18 cellular contexts compared by ENCODE assay signal in genomic region chrX:69036674-69037573, GRCh38.
DNase-seq lines count a peak whose midpoint lies in the region; TF ChIP-seq lines count a peak whose summit lies in the region.
"Had no signal": no experiment of that assay in that cellular context is flagged by ENCODE, and none has a peak within 500 bp of the region (broad histone marks: within the 10 kb centered on the region; RNA-seq: fewer than 3 reads in every experiment).

No MANE protein-coding gene starts in this region.

- H4K20me1 ChIP-seq in neural progenitor cell (ENCODE audit: low read depth), result no peaks in the 10 kb centered on the region

- H3K9ac ChIP-seq in neural progenitor cell, result no peak overlapping the region

- peaks cover 7% of the 10 kb centered on the region for H3K9me3 Mint-ChIP-seq in neural progenitor cell
- H3K9me3 Mint-ChIP-seq: IgD-negative memory B cell had no signal

- H3K4me2 ChIP-seq in neural progenitor cell, result no peak overlapping the region

- no peak overlapping the region for H3K4me3 Mint-ChIP-seq in neural progenitor cell
- H3K4me3 Mint-ChIP-seq: B cell, IgD-negative memory B cell had no signal

- TF ChIP-seq CTCF in neural progenitor cell (IDR thresholded peaks at IDR 0.05) (no peak), breast epithelium (IDR thresholded peaks at IDR 0.05) (no peak), esophagus muscularis mucosa (IDR thresholded peaks at IDR 0.05) (no peak), uterus (IDR thresholded peaks at IDR 0.05) (no peak)

- H3F3A ChIP-seq in neural progenitor cell (ENCODE audit: low read depth), result no peaks in the 10 kb centered on the region

- H3K4me1 ChIP-seq in neural progenitor cell, result peaks cover 8% of the 10 kb centered on the region
- no peaks in the 10 kb centered on the region for H3K4me1 ChIP-seq in breast epithelium
- no peaks in the 10 kb centered on the region for H3K4me1 ChIP-seq in esophagus muscularis mucosa
- no peaks in the 10 kb centered on the region for H3K4me1 ChIP-seq in uterus
- H3K4me1 ChIP-seq: HAP-1, SJCRH30 had no signal

- no peak overlapping the region for H3K27ac ChIP-seq in neural progenitor cell
- no peak overlapping the region for H3K27ac ChIP-seq in breast epithelium
- H3K27ac ChIP-seq in esophagus muscularis mucosa (replicated peaks in 1 of 4), result no peak overlapping the region
- no peak overlapping the region for H3K27ac ChIP-seq in uterus
- H3K27ac ChIP-seq: SJCRH30 had no signal

- DNase-seq in activated CD8-positive, alpha-beta memory T cell treated with anti-CD3 and anti-CD28 coated beads for 24 hours, result peak; percentile 19
- no peak for DNase-seq in activated CD8-positive, alpha-beta memory T cell treated with anti-CD3 and anti-CD28 coated beads, Interleukin-2, amount 50 U/mL, for 48 hours
- DNase-seq in ecto neural progenitor cell (ENCODE audit: low spot score), result peak; percentile 46
- DNase-seq in neural progenitor cell (ENCODE audit: low spot score), result peak; percentile 18
- DNase-seq in ureter (ENCODE audit: low spot score), result peak; percentile 32
- no peak for DNase-seq in breast epithelium (ENCODE audit: low spot score in 2 of 2)
- DNase-seq in esophagus muscularis mucosa (ENCODE audit: extremely low spot score), result no peak
- no peak for DNase-seq in uterus
- DNase-seq: 8988T, DND-41, MM.1S, NCI-H1105, NCI-H345, NCI-H524 treated with DMSO at 0.1 percent for 48 hours, SJCRH30 had no signal

- no peak for TF ChIP-seq EP300 in esophagus muscularis mucosa (IDR thresholded peaks at IDR 0.05)

- TF ChIP-seq POLR2A in breast epithelium (IDR thresholded peaks at IDR 0.05), result no peak
- TF ChIP-seq POLR2A in esophagus muscularis mucosa (IDR thresholded peaks at IDR 0.05; ENCODE audit: low read depth), result no peak
- no peak for TF ChIP-seq POLR2A in uterus (IDR thresholded peaks at IDR 0.05)

- H2AFZ ChIP-seq in neural progenitor cell (replicated peaks), result peak overlapping the region; percentile 13

- no peaks in the 10 kb centered on the region for H3K27me3 Mint-ChIP-seq in neural progenitor cell (ENCODE audit: insufficient read depth, low read depth)
- H3K27me3 Mint-ChIP-seq: B cell had no signal

- H3K27me3 ChIP-seq in neural progenitor cell (no peaks in the 10 kb centered on the region), breast epithelium (peaks cover 0 to 32% of the 10 kb centered on the region in 2 donors), esophagus muscularis mucosa (no peaks in the 10 kb centered on the region), uterus (no peaks in the 10 kb centered on the region)
- H3K27me3 ChIP-seq: SJCRH30 had no signal

- H3K9me3 ChIP-seq in neural progenitor cell (ENCODE audit: low read depth) (no peaks in the 10 kb centered on the region), breast epithelium (no peaks in the 10 kb centered on the region), esophagus muscularis mucosa (no peaks in the 10 kb centered on the region), uterus (no peaks in the 10 kb centered on the region)
- H3K9me3 ChIP-seq: SJCRH30 had no signal

- H3K4me3 ChIP-seq in neural progenitor cell (no peak overlapping the region), breast epithelium (no peak overlapping the region), esophagus muscularis mucosa (no peak overlapping the region), uterus (no peak overlapping the region)
- H3K4me3 ChIP-seq: HAP-1, SJCRH30 had no signal

- intact Hi-C loops in breast epithelium (cut with DNase I; ENCODE audit: low total_unique reads) (no loop called here), esophagus muscularis mucosa (cut with DNase I) (no loop called here), uterus (cut with DNase I; ENCODE audit: low total_unique reads) (no loop called here)

- no peaks in the 10 kb centered on the region for H3K36me3 Mint-ChIP-seq in neural progenitor cell
- H3K36me3 Mint-ChIP-seq: IgD-negative memory B cell had no signal

- no peaks in the 10 kb centered on the region for H3K79me2 ChIP-seq in neural progenitor cell (ENCODE audit: low read depth)

- H3K4me1 Mint-ChIP-seq in neural progenitor cell, result peaks cover 16% of the 10 kb centered on the region
- H3K4me1 Mint-ChIP-seq: B cell, IgD-negative memory B cell had no signal

- no peak overlapping the region for H3K27ac Mint-ChIP-seq in neural progenitor cell
- H3K27ac Mint-ChIP-seq: B cell, IgD-negative memory B cell had no signal

- WGBS in esophagus muscularis mucosa, result 81% methylated on average over 12 of the region's 14 CpGs

- H3K36me3 ChIP-seq in neural progenitor cell (no peaks in the 10 kb centered on the region), breast epithelium (no peaks in the 10 kb centered on the region), esophagus muscularis mucosa (no peaks in the 10 kb centered on the region), uterus (no peaks in the 10 kb centered on the region)
- H3K36me3 ChIP-seq: HAP-1, SJCRH30 had no signal

Comparison
In these comparisons a context has a peak if more than half of its experiments do, and no peak if none do; other contexts are left out.
1. DNase-seq: peak in activated CD8-positive, alpha-beta memory T cell treated with anti-CD3 and anti-CD28 coated beads for 24 hours (single experiment), ecto neural progenitor cell (single experiment), neural progenitor cell (single experiment) and ureter (single experiment); none in activated CD8-positive, alpha-beta memory T cell treated with anti-CD3 and anti-CD28 coated beads, Interleukin-2, amount 50 U/mL, for 48 hours (single experiment), breast epithelium (0 of 2), esophagus muscularis mucosa (single experiment) and uterus (0 of 2).